ENCODE assay signal across 8 cellular contexts in the genomic region with DNA sequence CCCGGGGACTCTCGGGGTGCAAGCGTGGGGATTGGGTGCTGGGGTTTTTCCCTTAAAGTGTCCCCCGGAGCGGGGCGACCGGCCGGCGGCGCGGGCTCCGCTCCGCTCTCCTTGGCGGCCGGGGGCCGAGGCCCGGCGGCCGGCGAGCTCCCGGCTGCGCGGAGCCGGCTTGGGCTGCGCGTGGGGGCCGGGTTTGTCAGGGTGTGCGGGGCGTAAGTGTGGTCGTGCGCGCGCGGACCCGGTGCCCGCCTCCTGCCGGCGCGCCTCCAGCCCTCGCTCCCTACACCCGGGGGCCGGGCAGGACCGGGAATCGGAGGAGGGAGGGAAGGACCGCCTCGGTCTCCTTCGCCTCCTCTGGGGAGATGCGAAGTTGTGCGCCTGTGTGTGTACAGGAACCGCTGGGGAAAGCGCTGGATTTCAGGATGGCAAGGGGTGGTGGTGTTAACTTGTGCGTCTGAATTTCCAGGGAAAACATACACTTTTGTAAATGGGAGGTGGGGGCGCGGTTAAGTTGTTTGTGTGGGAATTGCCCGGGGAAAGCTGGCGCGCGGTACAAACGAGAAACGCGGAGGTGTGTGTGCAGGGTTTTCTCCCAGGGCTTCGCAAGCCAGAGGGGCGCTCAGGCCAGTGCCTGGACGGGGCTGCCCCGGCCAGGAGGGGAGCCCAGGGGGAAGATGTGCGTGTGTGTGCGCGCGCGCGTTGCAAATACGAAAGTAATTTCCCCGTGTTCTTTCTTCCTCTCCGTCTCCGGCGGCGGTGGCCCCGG. TPM values are rescaled to one million over a fixed set of nuclear protein-coding genes. Genes with fewer than 3 reads are reported as not detected.
DNase-seq lines count a peak whose midpoint lies in the region; ATAC-seq and TF ChIP-seq lines count a peak whose summit lies in the region.

No MANE protein-coding gene starts in this region.

- H3K9me3 Mint-ChIP-seq in naive B cell: no peaks in the 10 kb centered on the region
- no peaks in the 10 kb centered on the region for H3K9me3 Mint-ChIP-seq in type B pancreatic cell

- H3K4me3 Mint-ChIP-seq in naive B cell (peak overlapping the region; percentile 87 to 96 (median 94)), type B pancreatic cell (peak overlapping the region; percentile 98)

- DNase-seq in DMS114 treated with DMSO at 0.1 percent for 48 hours (lab: John Stamatoyannopoulos, UW; ENCODE audit: unreplicated experiment) (peak; percentile 28), LNCaP clone FGC (ENCODE audit: low read depth) (no peak), activated T-cell treated with anti-CD3 and anti-CD28 coated beads for 1 hour (ENCODE audit: low read depth) (peak; percentile 35), erythroblast (lab: John Stamatoyannopoulos, UW) (peak; percentile 66 to 79), naive B cell (peak; percentile 52), type B pancreatic cell (ENCODE audit: extremely low spot score, unreplicated experiment) (no peak)

- H3K36me3 Mint-ChIP-seq in naive B cell (no peaks in the 10 kb centered on the region), type B pancreatic cell (no peaks in the 10 kb centered on the region)

- TF ChIP-seq CTCF in LNCaP clone FGC (IDR thresholded peaks at IDR 0.05; ENCODE audit: control insufficient read depth, extremely low read depth, insufficient read depth) (no peak), type B pancreatic cell (conservative IDR thresholded peaks at IDR 0.05) (peak; percentile 7)

- peak overlapping the region; percentile 99 for H3K4me3 ChIP-seq in LNCaP clone FGC (ENCODE audit: low read depth, low read length)

- TF ChIP-seq POLR2A in erythroblast (IDR thresholded peaks at IDR 0.05; ENCODE audit: low read length): no peak

- ATAC-seq in GM21737 (IDR thresholded peaks at IDR 0.05; ENCODE audit: unreplicated experiment) (peak; percentile 12), naive B cell (ENCODE audit: low read depth in 2 of 2) (peak; percentile 22 to 31), HG03469 (IDR thresholded peaks at IDR 0.05; ENCODE audit: unreplicated experiment) (no peak)

- H3K27me3 Mint-ChIP-seq in naive B cell (peaks cover 13 to 37% (median 33%) of the 10 kb centered on the region in 3 donors), type B pancreatic cell (no peaks in the 10 kb centered on the region)

- H3K4me1 Mint-ChIP-seq in naive B cell (peaks cover 26 to 37% (median 30%) of the 10 kb centered on the region in 3 donors), type B pancreatic cell (ENCODE audit: unreplicated experiment) (peaks cover 40% of the 10 kb centered on the region)

- H3K27ac Mint-ChIP-seq in naive B cell (peak overlapping the region in 4 of 6 donors; percentile 59 to 80 (median 70)), type B pancreatic cell (peak overlapping the region; percentile 87)

RNA-seq across cellular contexts. Expression of a gene that starts 0.7 kb away (rescaled TPM):
- polyA plus RNA-seq in naive B cell (ENCODE audit: low read depth in 6 of 6): 1 to 10 TPM in 3 of 6 donors, under 1 TPM in 3; 0.11 to 2.9 (median 1.5) TPM
- 62.2 and 102 TPM in 2 replicates for total RNA-seq in type B pancreatic cell (ENCODE audit: low replicate concordance)

Comparison
In these comparisons a context has a peak if more than half of its experiments do, and no peak if none do; other contexts are left out.
1. DNase-seq: peak in DMS114 treated with DMSO at 0.1 percent for 48 hours (single experiment), activated T-cell treated with anti-CD3 and anti-CD28 coated beads for 1 hour (single experiment), erythroblast (2 of 2) and naive B cell (single experiment); none in LNCaP clone FGC (single experiment) and type B pancreatic cell (single experiment).